8 cellular contexts compared by ENCODE assay signal in genomic region chr2:43169091-43169936, GRCh38. TPM values are rescaled to one million over a fixed set of nuclear protein-coding genes. Genes with fewer than 3 reads are reported as not detected.
A peak's percentile ranks its signal among the peaks of the same experiment; 100 is the strongest.
DNase-seq lines count a peak whose midpoint lies in the region; ATAC-seq and TF ChIP-seq lines count a peak whose summit lies in the region.

No MANE protein-coding gene starts in this region.

- TF ChIP-seq CTCF in HL-60 (IDR thresholded peaks at IDR 0.05; ENCODE audit: insufficient read depth, low read length) (no peak), thyroid gland (IDR thresholded peaks at IDR 0.05) (no peak)

- no peaks in the 10 kb centered on the region for H3K36me3 ChIP-seq in thyroid gland

- no peaks in the 10 kb centered on the region for H3K9me3 Mint-ChIP-seq in activated T-helper 1 cell treated with anti-CD3 and anti-CD28 coated beads, Interleukin-12 subunit alpha, Interleukin-12 subunit beta, Interleukin-2, Interleukin-4 antibody, amounts not matched to agents 30 ng/mL and 10 ng/mL and 1 ng/mL, durations not matched to agents 14 hours and 24 hours and 36 hours

- no peaks in the 10 kb centered on the region for H3K9me3 ChIP-seq in thyroid gland

- ATAC-seq in GM18873 (IDR thresholded peaks at IDR 0.05; ENCODE audit: low FRiP score, unreplicated experiment) (peak; percentile 41), GM21619 (IDR thresholded peaks at IDR 0.05; ENCODE audit: unreplicated experiment) (no peak)

- peaks cover 6 to 32% of the 10 kb centered on the region in 2 donors for H3K4me1 ChIP-seq in thyroid gland

- DNase-seq in HL-60 (ENCODE audit: low read depth in 1 of 2, low spot score in 1 of 2) (peak; percentile 87 to 94), left kidney (ENCODE audit: low read depth, low spot score) (peak; percentile 57), thyroid gland (peak; percentile 37 to 51), NCI-H226 (no peak)
- no peak for DNase-seq in activated T-helper 1 cell treated with anti-CD3 and anti-CD28 coated beads, Interleukin-12 subunit alpha, Interleukin-12 subunit beta, Interleukin-2, Interleukin-4 antibody, amounts not matched to agents 30 ng/mL and 10 ng/mL and 1 ng/mL, durations not matched to agents 14 hours and 24 hours and 36 hours (ENCODE audit: low spot score)
- no peak for DNase-seq in stimulated activated CD4-positive, alpha-beta T cell treated with anti-CD3 and anti-CD28 coated beads, Interleukin-12 subunit alpha, Interleukin-12 subunit beta, amount 100 ng/mL, for 4 hours

- no peaks in the 10 kb centered on the region for H3K27me3 Mint-ChIP-seq in activated T-helper 1 cell treated with anti-CD3 and anti-CD28 coated beads, Interleukin-12 subunit alpha, Interleukin-12 subunit beta, Interleukin-2, Interleukin-4 antibody, amounts not matched to agents 30 ng/mL and 10 ng/mL and 1 ng/mL, durations not matched to agents 14 hours and 24 hours and 36 hours (ENCODE audit: insufficient read depth)

- H3K4me1 Mint-ChIP-seq in activated T-helper 1 cell treated with anti-CD3 and anti-CD28 coated beads, Interleukin-12 subunit alpha, Interleukin-12 subunit beta, Interleukin-2, Interleukin-4 antibody, amounts not matched to agents 30 ng/mL and 10 ng/mL and 1 ng/mL, durations not matched to agents 14 hours and 24 hours and 36 hours (ENCODE audit: low read depth) = peaks cover 55% of the 10 kb centered on the region

- TF ChIP-seq POLR2A in thyroid gland (IDR thresholded peaks at IDR 0.05) = no peak

- peak overlapping the region; percentile 13 for H3K4me3 ChIP-seq in HL-60 (replicated peaks; ENCODE audit: insufficient read depth, low read length)
- H3K4me3 ChIP-seq in thyroid gland (replicated peaks in 1 of 3) = no peak overlapping the region

- 61 to 79% methylated on average over 15 to 24 of the region's 24 CpGs for WGBS in thyroid gland, 2 donors

- intact Hi-C loops in activated T-helper 1 cell treated with anti-CD3 and anti-CD28 coated beads, Interleukin-12 subunit alpha, Interleukin-12 subunit beta, Interleukin-2, Interleukin-4 antibody, amounts not matched to agents 30 ng/mL and 10 ng/mL and 1 ng/mL, durations not matched to agents 14 hours and 24 hours and 36 hours (cut with micrococcal nuclease) = no loop called here
- intact Hi-C loops in thyroid gland (cut with DNase I) = no loop called here

- H3K36me3 Mint-ChIP-seq in activated T-helper 1 cell treated with anti-CD3 and anti-CD28 coated beads, Interleukin-12 subunit alpha, Interleukin-12 subunit beta, Interleukin-2, Interleukin-4 antibody, amounts not matched to agents 30 ng/mL and 10 ng/mL and 1 ng/mL, durations not matched to agents 14 hours and 24 hours and 36 hours (ENCODE audit: low read depth) = peaks cover 2% of the 10 kb centered on the region

- H3K27me3 ChIP-seq in HL-60 (ENCODE audit: insufficient read depth, poor library complexity, severe bottlenecking) (no peaks in the 10 kb centered on the region), thyroid gland (no peaks in the 10 kb centered on the region)

- peak overlapping the region; percentile 95 for H3K27ac Mint-ChIP-seq in activated T-helper 1 cell treated with anti-CD3 and anti-CD28 coated beads, Interleukin-12 subunit alpha, Interleukin-12 subunit beta, Interleukin-2, Interleukin-4 antibody, amounts not matched to agents 30 ng/mL and 10 ng/mL and 1 ng/mL, durations not matched to agents 14 hours and 24 hours and 36 hours

- peak overlapping the region; percentile 77 for H3K4me3 Mint-ChIP-seq in activated T-helper 1 cell treated with anti-CD3 and anti-CD28 coated beads, Interleukin-12 subunit alpha, Interleukin-12 subunit beta, Interleukin-2, Interleukin-4 antibody, amounts not matched to agents 30 ng/mL and 10 ng/mL and 1 ng/mL, durations not matched to agents 14 hours and 24 hours and 36 hours

- H3K27ac ChIP-seq in HL-60 (replicated peaks) (peak overlapping the region; percentile 93), thyroid gland (peak overlapping the region; percentile 44 to 50 (median 45))

RNA-seq across cellular contexts. Expression of gene ZFP36L2, which starts 57.1 kb away (rescaled TPM):
- total RNA-seq in activated T-helper 1 cell treated with anti-CD3 and anti-CD28 coated beads, Interleukin-12 subunit alpha, Interleukin-12 subunit beta, Interleukin-2, Interleukin-4 antibody, amounts not matched to agents 30 ng/mL and 10 ng/mL and 1 ng/mL, durations not matched to agents 14 hours and 24 hours and 36 hours = 92.3 TPM in 2 replicates
- 100 to 1,000 TPM; 146 to 287 (median 172) TPM for total RNA-seq in thyroid gland

Comparison
In these comparisons a context has a peak if more than half of its experiments do, and no peak if none do; other contexts are left out.
1. DNase-seq: peak in HL-60 (2 of 2), left kidney (single experiment) and thyroid gland (2 of 2); none in activated T-helper 1 cell treated with anti-CD3 and anti-CD28 coated beads, Interleukin-12 subunit alpha, Interleukin-12 subunit beta, Interleukin-2, Interleukin-4 antibody, amounts not matched to agents 30 ng/mL and 10 ng/mL and 1 ng/mL, durations not matched to agents 14 hours and 24 hours and 36 hours (single experiment), NCI-H226 (single experiment) and stimulated activated CD4-positive, alpha-beta T cell treated with anti-CD3 and anti-CD28 coated beads, Interleukin-12 subunit alpha, Interleukin-12 subunit beta, amount 100 ng/mL, for 4 hours (single experiment).